1 cellular context compared by ENCODE assay signal in the genomic region with DNA sequence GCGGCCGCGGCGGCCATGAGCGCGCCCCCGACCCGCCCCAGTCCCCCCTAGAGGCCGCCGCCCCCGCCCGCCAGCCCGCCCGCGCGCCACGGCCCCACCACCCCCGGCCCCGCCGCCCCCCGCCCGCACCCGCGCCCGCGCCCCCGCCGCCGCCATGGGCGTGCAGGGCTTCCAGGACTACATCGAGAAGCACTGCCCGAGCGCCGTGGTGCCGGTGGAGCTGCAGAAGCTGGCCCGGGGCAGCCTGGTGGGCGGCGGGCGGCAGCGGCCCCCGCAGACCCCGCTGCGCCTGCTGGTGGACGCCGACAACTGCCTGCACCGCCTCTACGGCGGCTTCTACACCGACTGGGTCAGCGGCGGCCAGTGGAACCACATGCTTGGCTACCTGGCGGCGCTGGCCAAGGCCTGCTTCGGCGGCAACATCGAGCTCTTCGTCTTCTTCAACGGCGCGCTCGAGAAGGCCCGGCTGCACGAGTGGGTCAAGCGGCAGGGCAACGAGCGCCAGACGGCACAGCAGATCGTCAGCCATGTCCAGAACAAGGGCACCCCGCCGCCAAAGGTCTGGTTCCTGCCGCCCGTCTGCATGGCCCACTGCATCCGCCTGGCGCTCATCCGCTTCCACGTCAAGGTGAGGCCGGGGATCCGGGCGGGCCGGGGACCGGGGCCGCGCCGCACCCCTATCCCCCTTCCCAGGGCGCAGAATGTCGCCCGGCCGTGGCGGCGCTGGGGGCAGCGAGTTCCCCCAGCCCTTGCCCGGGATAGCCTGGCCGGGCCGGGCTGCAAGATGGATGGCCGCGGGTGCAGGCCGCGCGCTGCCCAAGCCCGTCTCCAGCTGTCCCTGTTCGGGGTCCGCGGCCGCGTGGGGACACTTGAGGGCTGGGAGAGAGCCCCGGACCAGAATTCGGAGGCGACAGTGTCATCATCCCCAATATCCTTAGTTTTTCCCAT.
A peak's percentile ranks its signal among the peaks of the same experiment; 100 is the strongest.
TF ChIP-seq lines count a peak whose summit lies in the region.

No MANE protein-coding gene starts in this region.

TF ChIP-seq in HepG2, 621 proteins besides CTCF, POLR2A, EP300 and RAD21 (continued from another document and continues in another):
- TF ChIP-seq, protein P1, sequence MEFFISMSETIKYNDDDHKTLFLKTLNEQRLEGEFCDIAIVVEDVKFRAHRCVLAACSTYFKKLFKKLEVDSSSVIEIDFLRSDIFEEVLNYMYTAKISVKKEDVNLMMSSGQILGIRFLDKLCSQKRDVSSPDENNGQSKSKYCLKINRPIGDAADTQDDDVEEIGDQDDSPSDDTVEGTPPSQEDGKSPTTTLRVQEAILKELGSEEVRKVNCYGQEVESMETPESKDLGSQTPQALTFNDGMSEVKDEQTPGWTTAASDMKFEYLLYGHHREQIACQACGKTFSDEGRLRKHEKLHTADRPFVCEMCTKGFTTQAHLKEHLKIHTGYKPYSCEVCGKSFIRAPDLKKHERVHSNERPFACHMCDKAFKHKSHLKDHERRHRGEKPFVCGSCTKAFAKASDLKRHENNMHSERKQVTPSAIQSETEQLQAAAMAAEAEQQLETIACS (CRISPR knock-in tag; IDR thresholded peaks at IDR 0.05), result 0 out of 2 replicates have a peak, but pooled peaks have one; percentile 47
- TF ChIP-seq, protein P2, sequence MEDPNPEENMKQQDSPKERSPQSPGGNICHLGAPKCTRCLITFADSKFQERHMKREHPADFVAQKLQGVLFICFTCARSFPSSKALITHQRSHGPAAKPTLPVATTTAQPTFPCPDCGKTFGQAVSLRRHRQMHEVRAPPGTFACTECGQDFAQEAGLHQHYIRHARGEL (CRISPR knock-in tag; IDR thresholded peaks at IDR 0.05), result no peak
- TF ChIP-seq CBFB (CRISPR knock-in tag; IDR thresholded peaks at IDR 0.05), result no peak
- no peak for TF ChIP-seq CREM (IDR thresholded peaks at IDR 0.05)
- TF ChIP-seq CREM (CRISPR knock-in tag; IDR thresholded peaks at IDR 0.05), result no peak
- no peak for TF ChIP-seq ZSCAN22 (CRISPR knock-in tag; IDR thresholded peaks at IDR 0.05)
- no peak for TF ChIP-seq RARG (CRISPR knock-in tag; IDR thresholded peaks at IDR 0.05; ENCODE audit: low read depth)
- no peak for TF ChIP-seq PHF5A (CRISPR knock-in tag; IDR thresholded peaks at IDR 0.05; ENCODE audit: low read depth, unreplicated experiment)
- TF ChIP-seq, protein P3, sequence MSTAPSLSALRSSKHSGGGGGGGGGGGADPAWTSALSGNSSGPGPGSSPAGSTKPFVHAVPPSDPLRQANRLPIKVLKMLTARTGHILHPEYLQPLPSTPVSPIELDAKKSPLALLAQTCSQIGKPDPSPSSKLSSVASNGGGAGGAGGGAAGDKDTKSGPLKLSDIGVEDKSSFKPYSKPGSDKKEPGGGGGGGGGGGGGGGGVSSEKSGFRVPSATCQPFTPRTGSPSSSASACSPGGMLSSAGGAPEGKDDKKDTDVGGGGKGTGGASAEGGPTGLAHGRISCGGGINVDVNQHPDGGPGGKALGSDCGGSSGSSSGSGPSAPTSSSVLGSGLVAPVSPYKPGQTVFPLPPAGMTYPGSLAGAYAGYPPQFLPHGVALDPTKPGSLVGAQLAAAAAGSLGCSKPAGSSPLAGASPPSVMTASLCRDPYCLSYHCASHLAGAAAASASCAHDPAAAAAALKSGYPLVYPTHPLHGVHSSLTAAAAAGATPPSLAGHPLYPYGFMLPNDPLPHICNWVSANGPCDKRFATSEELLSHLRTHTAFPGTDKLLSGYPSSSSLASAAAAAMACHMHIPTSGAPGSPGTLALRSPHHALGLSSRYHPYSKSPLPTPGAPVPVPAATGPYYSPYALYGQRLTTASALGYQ (CRISPR knock-in tag; IDR thresholded peaks at IDR 0.05), result peak; percentile 67; the same call in 1 of the 2 replicates
- TF ChIP-seq, protein P4, sequence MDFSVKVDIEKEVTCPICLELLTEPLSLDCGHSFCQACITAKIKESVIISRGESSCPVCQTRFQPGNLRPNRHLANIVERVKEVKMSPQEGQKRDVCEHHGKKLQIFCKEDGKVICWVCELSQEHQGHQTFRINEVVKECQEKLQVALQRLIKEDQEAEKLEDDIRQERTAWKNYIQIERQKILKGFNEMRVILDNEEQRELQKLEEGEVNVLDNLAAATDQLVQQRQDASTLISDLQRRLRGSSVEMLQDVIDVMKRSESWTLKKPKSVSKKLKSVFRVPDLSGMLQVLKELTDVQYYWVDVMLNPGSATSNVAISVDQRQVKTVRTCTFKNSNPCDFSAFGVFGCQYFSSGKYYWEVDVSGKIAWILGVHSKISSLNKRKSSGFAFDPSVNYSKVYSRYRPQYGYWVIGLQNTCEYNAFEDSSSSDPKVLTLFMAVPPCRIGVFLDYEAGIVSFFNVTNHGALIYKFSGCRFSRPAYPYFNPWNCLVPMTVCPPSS (IDR thresholded peaks at IDR 0.05), result no peak
- no peak for TF ChIP-seq ZNF34 (CRISPR knock-in tag; IDR thresholded peaks at IDR 0.05; ENCODE audit: borderline replicate concordance)
- no peak for TF ChIP-seq HNRNPLL (IDR thresholded peaks at IDR 0.05; ENCODE audit: low read depth, low read length, poor library complexity, severe bottlenecking)
- TF ChIP-seq SRSF4 (IDR thresholded peaks at IDR 0.05; ENCODE audit: low read depth, low read length, poor library complexity, severe bottlenecking), result no peak
- TF ChIP-seq RBAK (CRISPR knock-in tag; IDR thresholded peaks at IDR 0.05), result no peak
- TF ChIP-seq ZNF607 (CRISPR knock-in tag; IDR thresholded peaks at IDR 0.05; ENCODE audit: borderline replicate concordance), result peak; percentile 83; the same call in 1 of the 2 replicates
- TF ChIP-seq ZNF672 (CRISPR knock-in tag; IDR thresholded peaks at IDR 0.05), result no peak
- peak; percentile 54; the same call in 1 of the 2 replicates for TF ChIP-seq TAF1 (CRISPR knock-in tag; IDR thresholded peaks at IDR 0.05)
- TF ChIP-seq, protein P5, sequence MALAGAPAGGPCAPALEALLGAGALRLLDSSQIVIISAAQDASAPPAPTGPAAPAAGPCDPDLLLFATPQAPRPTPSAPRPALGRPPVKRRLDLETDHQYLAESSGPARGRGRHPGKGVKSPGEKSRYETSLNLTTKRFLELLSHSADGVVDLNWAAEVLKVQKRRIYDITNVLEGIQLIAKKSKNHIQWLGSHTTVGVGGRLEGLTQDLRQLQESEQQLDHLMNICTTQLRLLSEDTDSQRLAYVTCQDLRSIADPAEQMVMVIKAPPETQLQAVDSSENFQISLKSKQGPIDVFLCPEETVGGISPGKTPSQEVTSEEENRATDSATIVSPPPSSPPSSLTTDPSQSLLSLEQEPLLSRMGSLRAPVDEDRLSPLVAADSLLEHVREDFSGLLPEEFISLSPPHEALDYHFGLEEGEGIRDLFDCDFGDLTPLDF (CRISPR knock-in tag; IDR thresholded peaks at IDR 0.05), result 0 out of 2 replicates have a peak, but pooled peaks have one; percentile 56
- TF ChIP-seq, protein P6, sequence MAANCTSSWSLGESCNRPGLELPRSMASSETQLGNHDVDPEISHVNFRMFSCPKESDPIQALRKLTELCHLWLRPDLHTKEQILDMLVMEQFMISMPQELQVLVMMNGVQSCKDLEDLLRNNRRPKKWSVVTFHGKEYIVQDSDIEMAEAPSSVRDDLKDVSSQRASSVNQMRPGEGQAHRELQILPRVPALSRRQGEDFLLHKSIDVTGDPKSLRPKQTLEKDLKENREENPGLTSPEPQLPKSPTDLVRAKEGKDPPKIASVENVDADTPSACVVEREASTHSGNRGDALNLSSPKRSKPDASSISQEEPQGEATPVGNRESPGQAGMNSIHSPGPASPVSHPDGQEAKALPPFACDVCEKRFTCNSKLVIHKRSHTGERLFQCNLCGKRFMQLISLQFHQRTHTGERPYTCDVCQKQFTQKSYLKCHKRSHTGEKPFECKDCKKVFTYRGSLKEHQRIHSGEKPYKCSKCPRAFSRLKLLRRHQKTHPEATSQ (CRISPR knock-in tag; IDR thresholded peaks at IDR 0.05; ENCODE audit: borderline replicate concordance), result no peak
- TF ChIP-seq, protein P7, sequence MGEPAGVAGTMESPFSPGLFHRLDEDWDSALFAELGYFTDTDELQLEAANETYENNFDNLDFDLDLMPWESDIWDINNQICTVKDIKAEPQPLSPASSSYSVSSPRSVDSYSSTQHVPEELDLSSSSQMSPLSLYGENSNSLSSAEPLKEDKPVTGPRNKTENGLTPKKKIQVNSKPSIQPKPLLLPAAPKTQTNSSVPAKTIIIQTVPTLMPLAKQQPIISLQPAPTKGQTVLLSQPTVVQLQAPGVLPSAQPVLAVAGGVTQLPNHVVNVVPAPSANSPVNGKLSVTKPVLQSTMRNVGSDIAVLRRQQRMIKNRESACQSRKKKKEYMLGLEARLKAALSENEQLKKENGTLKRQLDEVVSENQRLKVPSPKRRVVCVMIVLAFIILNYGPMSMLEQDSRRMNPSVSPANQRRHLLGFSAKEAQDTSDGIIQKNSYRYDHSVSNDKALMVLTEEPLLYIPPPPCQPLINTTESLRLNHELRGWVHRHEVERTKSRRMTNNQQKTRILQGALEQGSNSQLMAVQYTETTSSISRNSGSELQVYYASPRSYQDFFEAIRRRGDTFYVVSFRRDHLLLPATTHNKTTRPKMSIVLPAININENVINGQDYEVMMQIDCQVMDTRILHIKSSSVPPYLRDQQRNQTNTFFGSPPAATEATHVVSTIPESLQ (CRISPR knock-in tag; conservative IDR thresholded peaks at IDR 0.05), result no peak
- no peak for TF ChIP-seq ATF7 (IDR thresholded peaks at IDR 0.05)
- TF ChIP-seq ATF7 (CRISPR knock-in tag; IDR thresholded peaks at IDR 0.05), result 0 out of 2 replicates have a peak, but pooled peaks have one; percentile 20
- TF ChIP-seq, protein P8, sequence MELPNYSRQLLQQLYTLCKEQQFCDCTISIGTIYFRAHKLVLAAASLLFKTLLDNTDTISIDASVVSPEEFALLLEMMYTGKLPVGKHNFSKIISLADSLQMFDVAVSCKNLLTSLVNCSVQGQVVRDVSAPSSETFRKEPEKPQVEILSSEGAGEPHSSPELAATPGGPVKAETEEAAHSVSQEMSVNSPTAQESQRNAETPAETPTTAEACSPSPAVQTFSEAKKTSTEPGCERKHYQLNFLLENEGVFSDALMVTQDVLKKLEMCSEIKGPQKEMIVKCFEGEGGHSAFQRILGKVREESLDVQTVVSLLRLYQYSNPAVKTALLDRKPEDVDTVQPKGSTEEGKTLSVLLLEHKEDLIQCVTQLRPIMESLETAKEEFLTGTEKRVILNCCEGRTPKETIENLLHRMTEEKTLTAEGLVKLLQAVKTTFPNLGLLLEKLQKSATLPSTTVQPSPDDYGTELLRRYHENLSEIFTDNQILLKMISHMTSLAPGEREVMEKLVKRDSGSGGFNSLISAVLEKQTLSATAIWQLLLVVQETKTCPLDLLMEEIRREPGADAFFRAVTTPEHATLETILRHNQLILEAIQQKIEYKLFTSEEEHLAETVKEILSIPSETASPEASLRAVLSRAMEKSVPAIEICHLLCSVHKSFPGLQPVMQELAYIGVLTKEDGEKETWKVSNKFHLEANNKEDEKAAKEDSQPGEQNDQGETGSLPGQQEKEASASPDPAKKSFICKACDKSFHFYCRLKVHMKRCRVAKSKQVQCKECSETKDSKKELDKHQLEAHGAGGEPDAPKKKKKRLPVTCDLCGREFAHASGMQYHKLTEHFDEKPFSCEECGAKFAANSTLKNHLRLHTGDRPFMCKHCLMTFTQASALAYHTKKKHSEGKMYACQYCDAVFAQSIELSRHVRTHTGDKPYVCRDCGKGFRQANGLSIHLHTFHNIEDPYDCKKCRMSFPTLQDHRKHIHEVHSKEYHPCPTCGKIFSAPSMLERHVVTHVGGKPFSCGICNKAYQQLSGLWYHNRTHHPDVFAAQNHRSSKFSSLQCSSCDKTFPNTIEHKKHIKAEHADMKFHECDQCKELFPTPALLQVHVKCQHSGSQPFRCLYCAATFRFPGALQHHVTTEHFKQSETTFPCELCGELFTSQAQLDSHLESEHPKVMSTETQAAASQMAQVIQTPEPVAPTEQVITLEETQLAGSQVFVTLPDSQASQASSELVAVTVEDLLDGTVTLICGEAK (IDR thresholded peaks at IDR 0.05), result no peak
- TF ChIP-seq, protein P8 (CRISPR knock-in tag; IDR thresholded peaks at IDR 0.05), result peak; percentile 62
- TF ChIP-seq DPF2 (CRISPR knock-in tag; IDR thresholded peaks at IDR 0.05; ENCODE audit: borderline replicate concordance, low read depth), result no peak
- no peak for TF ChIP-seq ZNF615 (CRISPR knock-in tag; IDR thresholded peaks at IDR 0.05; ENCODE audit: borderline replicate concordance)
- TF ChIP-seq IRF2 (CRISPR knock-in tag; IDR thresholded peaks at IDR 0.05), result no peak
- no peak for TF ChIP-seq ZBTB1 (CRISPR knock-in tag; IDR thresholded peaks at IDR 0.05; ENCODE audit: borderline replicate concordance)
- no peak for TF ChIP-seq ZNF766 (CRISPR knock-in tag; IDR thresholded peaks at IDR 0.05; ENCODE audit: borderline replicate concordance)
- no peak for TF ChIP-seq NCOA5 (CRISPR knock-in tag; IDR thresholded peaks at IDR 0.05)
- TF ChIP-seq EZH2 (conservative IDR thresholded peaks at IDR 0.05; ENCODE audit: low read depth, low read length), result no peak
- TF ChIP-seq, protein P9, sequence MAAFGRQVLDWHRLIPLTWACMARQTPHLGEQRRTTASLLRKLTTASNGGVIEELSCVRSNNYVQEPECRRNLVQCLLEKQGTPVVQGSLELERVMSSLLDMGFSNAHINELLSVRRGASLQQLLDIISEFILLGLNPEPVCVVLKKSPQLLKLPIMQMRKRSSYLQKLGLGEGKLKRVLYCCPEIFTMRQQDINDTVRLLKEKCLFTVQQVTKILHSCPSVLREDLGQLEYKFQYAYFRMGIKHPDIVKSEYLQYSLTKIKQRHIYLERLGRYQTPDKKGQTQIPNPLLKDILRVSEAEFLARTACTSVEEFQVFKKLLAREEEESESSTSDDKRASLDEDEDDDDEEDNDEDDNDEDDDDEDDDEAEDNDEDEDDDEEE (CRISPR knock-in tag; IDR thresholded peaks at IDR 0.05), result no peak
- no peak for TF ChIP-seq SOX13 (IDR thresholded peaks at IDR 0.05)
- no peak for TF ChIP-seq SOX13 (CRISPR knock-in tag; conservative IDR thresholded peaks at IDR 0.05 in 1 of 2, IDR thresholded peaks at IDR 0.05 in 1 of 2)
- no peak for TF ChIP-seq ZNF432 (CRISPR knock-in tag; IDR thresholded peaks at IDR 0.05; ENCODE audit: borderline replicate concordance)
- no peak for TF ChIP-seq ZNF510 (CRISPR knock-in tag; IDR thresholded peaks at IDR 0.05; ENCODE audit: low read depth)
- TF ChIP-seq RORA (CRISPR knock-in tag; IDR thresholded peaks at IDR 0.05), result no peak
- TF ChIP-seq CENPX (CRISPR knock-in tag; IDR thresholded peaks at IDR 0.05), result no peak
